8 cellular contexts compared by ENCODE assay signal in the genomic region with DNA sequence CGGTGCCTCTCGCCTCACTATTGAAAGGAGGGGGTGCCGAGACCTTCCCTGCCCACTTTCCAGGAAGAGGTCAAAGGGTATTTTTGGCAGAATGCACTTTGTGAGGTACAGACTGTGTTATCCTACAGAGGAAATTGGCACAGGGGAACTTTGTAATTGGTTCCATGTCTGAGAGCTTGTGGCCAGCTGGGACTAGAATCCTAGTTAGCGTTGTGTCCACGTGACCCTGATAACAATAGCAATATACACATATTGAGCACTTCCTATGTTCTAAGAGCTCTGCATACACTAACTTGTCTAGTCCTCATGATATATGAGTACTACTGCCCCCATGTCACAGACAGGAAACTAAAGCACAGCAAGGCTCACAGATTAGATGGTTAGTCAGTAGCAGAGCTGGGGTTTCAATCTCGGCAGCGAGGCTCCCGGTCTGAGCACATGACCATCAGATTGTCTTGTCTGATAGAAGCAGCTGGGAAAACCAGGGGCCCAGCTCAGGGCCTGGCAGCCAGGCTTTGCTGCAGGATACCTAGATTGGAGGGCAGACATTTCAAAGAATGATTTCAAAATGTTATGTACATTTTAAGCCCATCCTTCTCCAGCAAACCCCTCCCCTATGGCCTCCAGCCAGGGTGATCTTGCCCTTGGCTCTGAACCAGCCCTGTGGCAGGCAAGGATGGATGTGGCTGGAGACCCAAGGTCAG. TPM values are rescaled to one million over a fixed set of nuclear protein-coding genes. Genes with fewer than 3 reads are reported as not detected.
A peak's percentile ranks its signal among the peaks of the same experiment; 100 is the strongest.
DNase-seq lines count a peak whose midpoint lies in the region; ATAC-seq, FAIRE-seq and TF ChIP-seq lines count a peak whose summit lies in the region.

No MANE protein-coding gene starts in this region.

- TF ChIP-seq POLR2A in Peyer's patch (IDR thresholded peaks at IDR 0.05): peak; percentile 3 to 76

- TF ChIP-seq CTCF in GM20000 (IDR thresholded peaks at IDR 0.05; ENCODE audit: extremely low read depth, missing control alignments) (no peak), Peyer's patch (IDR thresholded peaks at IDR 0.05) (no peak)

- peaks cover 0 to 42% (median 0%) of the 10 kb centered on the region in 3 donors for H3K36me3 ChIP-seq in Peyer's patch

- peak overlapping the region; percentile 53 to 68 (median 61) for H3K4me3 ChIP-seq in Peyer's patch

- peak; percentile 78 for ATAC-seq in HG03521 (IDR thresholded peaks at IDR 0.05; ENCODE audit: unreplicated experiment)

- H3K9me3 ChIP-seq in Peyer's patch: no peaks in the 10 kb centered on the region

- DNase-seq in DMS153 (lab: John Stamatoyannopoulos, UW) (peak; percentile 66), GM20000 (ENCODE audit: low spot score) (peak; percentile 88), Peyer's patch (peak; percentile 49 to 77 (median 75)), amniotic epithelial cell (ENCODE audit: low read depth) (peak; percentile 94), islet precursor cell (peak; percentile 67), urothelium cell line (ENCODE audit: low spot score) (no peak)
- peak; percentile 68 for DNase-seq in stimulated activated CD4-positive, alpha-beta T cell treated with anti-CD3 and anti-CD28 coated beads, Interleukin-1b, Interleukin-23, amount 100 ng/mL, for 48 hours

- no peaks in the 10 kb centered on the region for H3K27me3 ChIP-seq in Peyer's patch

- H3K27ac ChIP-seq in Peyer's patch: peak overlapping the region; percentile 82 to 98 (median 92)

- FAIRE-seq in urothelium cell line (lab: Jason Lieb, UNC): no peak

- H3K4me1 ChIP-seq in Peyer's patch: peaks cover 0 to 20% (median 7%) of the 10 kb centered on the region in 4 donors

RNA-seq across cellular contexts. Expression of a gene that starts 1.4 kb away (rescaled TPM):
- total RNA-seq in Peyer's patch: 100 to 1,000 TPM in 3 of 4 donors, 10 to 100 TPM in 1; 66.0 to 149 (median 131) TPM
